In the genomic region with DNA sequence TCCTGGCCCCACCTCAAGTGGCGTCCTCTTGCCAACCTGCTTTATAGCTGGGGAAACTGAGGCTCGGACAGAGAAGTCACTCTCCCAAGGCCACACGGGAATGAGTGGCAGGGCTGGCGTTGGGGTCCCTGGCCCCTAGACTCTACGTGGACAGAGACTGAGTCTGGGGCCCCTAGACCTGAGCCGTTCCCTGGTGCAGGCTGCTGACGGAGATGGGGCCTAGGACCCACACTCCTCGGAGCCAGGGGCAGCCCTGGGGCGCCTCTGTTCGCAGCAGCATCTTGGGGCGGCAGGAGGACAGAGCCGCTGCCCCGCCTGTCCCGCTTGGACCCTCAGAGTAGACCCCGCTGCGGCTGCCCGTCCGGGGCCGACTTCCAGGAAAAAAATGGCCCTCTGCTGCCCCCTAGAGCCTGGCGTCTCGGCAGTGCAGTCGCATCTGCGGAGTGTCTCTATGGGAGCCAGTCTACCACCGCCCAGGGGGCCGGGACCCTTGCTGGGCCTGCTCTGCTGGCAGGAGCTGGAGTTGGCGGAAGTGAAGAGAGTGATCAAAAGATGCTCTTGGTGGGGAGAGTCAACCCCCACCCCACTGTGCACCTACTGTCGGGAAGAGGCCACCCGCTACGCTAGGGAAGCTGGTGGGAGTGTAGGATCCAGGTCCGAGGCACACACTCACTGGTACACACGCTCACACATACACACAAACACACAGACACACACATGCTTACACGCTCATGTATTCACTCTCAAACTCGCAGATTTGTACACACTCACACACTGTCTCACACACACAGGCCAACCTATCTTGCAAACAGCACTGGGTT, we compare ENCODE assay signal across 8 cellular contexts.
DNase-seq lines count a peak whose midpoint lies in the region; ATAC-seq lines count a peak whose summit lies in the region.

No MANE protein-coding gene starts in this region.

- POLR2A ChIA-PET in naive thymus-derived CD8-positive, alpha-beta T cell (lab: Charles Lee), result interaction anchor here (0.6 kb wide), 1 partner anchor 52 kb away, joined by 3 read pairs; no protein-coding TSS in a partner anchor

- H3K4me1 Mint-ChIP-seq in effector memory CD8-positive, alpha-beta T cell (ENCODE audit: low read depth in 2 of 2), result peaks cover 0 to 15% of the 10 kb centered on the region in 2 donors
- peaks cover 0 to 9% (median 6%) of the 10 kb centered on the region in 4 donors for H3K4me1 Mint-ChIP-seq in naive thymus-derived CD8-positive, alpha-beta T cell

- H3K27ac Mint-ChIP-seq in effector memory CD8-positive, alpha-beta T cell, result no peak overlapping the region
- H3K27ac Mint-ChIP-seq in naive thymus-derived CD8-positive, alpha-beta T cell, result no peak overlapping the region

- peaks cover 1% of the 10 kb centered on the region for H3K36me3 Mint-ChIP-seq in effector memory CD8-positive, alpha-beta T cell (ENCODE audit: insufficient read depth)
- H3K36me3 Mint-ChIP-seq in naive thymus-derived CD8-positive, alpha-beta T cell, result no peaks in the 10 kb centered on the region

- peak; percentile 10 for DNase-seq in NCI-H1105 treated with DMSO at 0.1 percent for 48 hours (lab: John Stamatoyannopoulos, UW)
- no peak for DNase-seq in NCI-H1105 (lab: John Stamatoyannopoulos, UW)
- DNase-seq in NCI-H2227 (lab: John Stamatoyannopoulos, UW; ENCODE audit: unreplicated experiment), result peak; percentile 70
- DNase-seq in activated CD8-positive, alpha-beta memory T cell treated with anti-CD3 and anti-CD28 coated beads for 48 hours (ENCODE audit: low read depth in 2 of 3, low spot score in 2 of 3), result peak; percentile 13 to 53 (median 50)
- peak; percentile 60 to 64 (median 63) for DNase-seq in effector memory CD8-positive, alpha-beta T cell
- peak in 9 of 10 donors; percentile 7 to 54 (median 44) for DNase-seq in naive thymus-derived CD8-positive, alpha-beta T cell
- peak in 5 of 6 experiments; percentile 7 to 47 (median 24) for DNase-seq in stimulated activated naive CD4-positive, alpha-beta T cell (lab: John Stamatoyannopoulos, UW)

- H3K4me3 Mint-ChIP-seq in effector memory CD8-positive, alpha-beta T cell, result no peak overlapping the region
- peak overlapping the region in 1 of 10 donors; percentile 48 for H3K4me3 Mint-ChIP-seq in naive thymus-derived CD8-positive, alpha-beta T cell

- ATAC-seq in effector memory CD8-positive, alpha-beta T cell (replicated peaks), result peak; percentile 66
- peak; percentile 59 to 77 for ATAC-seq in naive thymus-derived CD8-positive, alpha-beta T cell
- no peak for ATAC-seq in HG02763 (IDR thresholded peaks at IDR 0.05; ENCODE audit: unreplicated experiment)

- H3K27me3 Mint-ChIP-seq in effector memory CD8-positive, alpha-beta T cell, result peaks cover 39 to 43% of the 10 kb centered on the region in 2 donors
- peaks cover 1 to 40% (median 17%) of the 10 kb centered on the region in 5 donors for H3K27me3 Mint-ChIP-seq in naive thymus-derived CD8-positive, alpha-beta T cell

- no peaks in the 10 kb centered on the region for H3K9me3 Mint-ChIP-seq in effector memory CD8-positive, alpha-beta T cell
- peaks cover 0 to 17% (median 0%) of the 10 kb centered on the region in 9 donors for H3K9me3 Mint-ChIP-seq in naive thymus-derived CD8-positive, alpha-beta T cell
